ENCODE assay signal across 1 cellular context in the genomic region with DNA sequence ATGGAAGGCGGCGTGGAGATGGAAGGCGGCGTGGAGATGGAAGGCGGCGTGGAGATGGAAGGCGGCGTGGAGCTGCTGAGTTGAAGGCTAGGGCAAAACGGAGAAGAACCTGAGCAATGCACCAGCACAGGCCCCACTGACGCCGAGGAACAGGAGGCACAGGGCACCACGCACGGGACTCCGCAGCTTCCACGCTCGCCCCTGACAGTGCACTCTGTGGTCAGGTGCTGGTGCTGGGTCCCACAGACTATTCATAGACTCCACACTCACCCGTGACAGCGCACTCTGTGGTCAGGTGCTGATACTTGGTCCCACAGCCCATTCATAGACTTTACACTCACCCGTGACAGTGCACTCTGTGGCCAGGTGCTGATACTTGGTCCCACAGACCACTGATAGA.
TF ChIP-seq lines count a peak whose summit lies in the region.

No MANE protein-coding gene starts in this region.

TF ChIP-seq in GM12878, 131 proteins besides CTCF, POLR2A, EP300 and RAD21 (continued from another document):
- TF ChIP-seq, protein P1, sequence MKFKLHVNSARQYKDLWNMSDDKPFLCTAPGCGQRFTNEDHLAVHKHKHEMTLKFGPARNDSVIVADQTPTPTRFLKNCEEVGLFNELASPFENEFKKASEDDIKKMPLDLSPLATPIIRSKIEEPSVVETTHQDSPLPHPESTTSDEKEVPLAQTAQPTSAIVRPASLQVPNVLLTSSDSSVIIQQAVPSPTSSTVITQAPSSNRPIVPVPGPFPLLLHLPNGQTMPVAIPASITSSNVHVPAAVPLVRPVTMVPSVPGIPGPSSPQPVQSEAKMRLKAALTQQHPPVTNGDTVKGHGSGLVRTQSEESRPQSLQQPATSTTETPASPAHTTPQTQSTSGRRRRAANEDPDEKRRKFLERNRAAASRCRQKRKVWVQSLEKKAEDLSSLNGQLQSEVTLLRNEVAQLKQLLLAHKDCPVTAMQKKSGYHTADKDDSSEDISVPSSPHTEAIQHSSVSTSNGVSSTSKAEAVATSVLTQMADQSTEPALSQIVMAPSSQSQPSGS (IDR thresholded peaks at IDR 0.05; ENCODE audit: low read length), result no peak
- 0 out of 2 replicates have a peak, but pooled peaks have one; percentile 18 for TF ChIP-seq RUNX3 (IDR thresholded peaks at IDR 0.05; ENCODE audit: low read length)
- TF ChIP-seq ZSCAN29 (IDR thresholded peaks at IDR 0.05), result no peak
- TF ChIP-seq BHLHE40 (IDR thresholded peaks at IDR 0.05; ENCODE audit: borderline replicate concordance in 1 of 2, low read depth in 2 of 2, low read length in 1 of 2), result peak in 1 of 2 experiments; percentile 19; a peak in 1 of 4 replicates
